10 cellular contexts compared by ENCODE assay signal in genomic region chr19:30519607-30520205, GRCh38.
"Had no signal": no experiment of that assay in that cellular context is flagged by ENCODE, and none has a peak within 500 bp of the region (broad histone marks: within the 10 kb centered on the region; RNA-seq: fewer than 3 reads in every experiment).

No MANE protein-coding gene starts in this region.

- H2AFZ ChIP-seq: GM23338 had no signal

- H3K27ac Mint-ChIP-seq: GM23338, HFFc6, IgD-negative memory B cell had no signal

- H3K4me2 ChIP-seq: GM23338 had no signal

- H3K4me3 ChIP-seq: GM23338 had no signal

- DNase-seq: H9, HCEC 1CT, HFFc6, KG1 had no signal

- H3K4me1 Mint-ChIP-seq: IgD-negative memory B cell had no signal

- H3K27ac ChIP-seq: HL-60 had no signal

- H3K4me3 Mint-ChIP-seq: GM23338, H9, HFFc6 had no signal

- H3K9me3 Mint-ChIP-seq: GM23338, H9 had no signal

- H3K36me3 Mint-ChIP-seq: IgD-negative memory B cell had no signal

- FAIRE-seq: H1, H54, HepG2 had no signal

- ATAC-seq: GM23338, HepG2 had no signal
